9 cellular contexts compared by ENCODE assay signal in the genomic region with DNA sequence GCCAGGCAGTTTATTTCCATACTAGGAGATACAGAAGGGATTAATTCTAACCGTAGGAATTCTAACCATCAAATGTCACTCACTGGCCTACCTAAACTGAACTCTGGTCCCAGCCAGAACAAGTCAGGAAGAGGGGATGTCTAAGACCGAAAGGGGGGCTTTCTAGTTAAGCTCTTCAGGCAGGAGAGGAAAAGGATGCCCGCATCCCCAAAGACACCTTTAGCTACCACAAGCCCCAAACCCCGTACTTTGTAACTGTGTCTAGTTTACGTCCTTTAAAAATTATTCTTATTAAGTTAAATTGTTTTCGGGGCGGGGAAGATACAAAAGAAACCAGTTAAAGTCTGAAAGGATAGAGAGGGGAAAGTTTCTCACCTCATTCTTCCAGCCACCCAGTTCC. TPM values are rescaled to one million over a fixed set of nuclear protein-coding genes. Genes with fewer than 3 reads are reported as not detected.
DNase-seq lines count a peak whose midpoint lies in the region; ATAC-seq, FAIRE-seq and TF ChIP-seq lines count a peak whose summit lies in the region.
"Had no signal": no experiment of that assay in that cellular context is flagged by ENCODE, and none has a peak within 500 bp of the region (broad histone marks: within the 10 kb centered on the region; RNA-seq: fewer than 3 reads in every experiment).

No MANE protein-coding gene starts in this region.

- ATAC-seq in activated CD4-positive, alpha-beta T cell treated with anti-CD3 and anti-CD28 coated beads for 36 hours, result no peak
- ATAC-seq in GM21717 (IDR thresholded peaks at IDR 0.05; ENCODE audit: unreplicated experiment) (no peak), GM18502 (IDR thresholded peaks at IDR 0.05; ENCODE audit: poor library complexity, unreplicated experiment) (no peak)

- no peaks in the 10 kb centered on the region for H3K36me3 ChIP-seq in kidney (ENCODE audit: control insufficient read depth in 1 of 2, insufficient read depth in 2 of 2, low read length in 2 of 2)

- H3K4me1 ChIP-seq in kidney (ENCODE audit: control insufficient read depth in 1 of 2, insufficient read depth in 1 of 2, low read depth in 1 of 2, low read length in 2 of 2), result peaks cover 5 to 12% of the 10 kb centered on the region in 2 donors

- POLR2A ChIA-PET in activated CD4-positive, alpha-beta T cell treated with anti-CD3 and anti-CD28 coated beads for 36 hours (lab: Charles Lee), result interaction anchor here (0.6 to 1.3 kb wide), 3 partner anchors 21 to 1951 kb away, joined by 3 to 5 read pairs (median 3); no protein-coding TSS in a partner anchor

- H3K9me3 ChIP-seq in kidney (ENCODE audit: control insufficient read depth in 1 of 2, low read length in 2 of 2), result no peaks in the 10 kb centered on the region

- peak overlapping the region; percentile 84 for H3K27ac Mint-ChIP-seq in activated CD4-positive, alpha-beta T cell treated with anti-CD3 and anti-CD28 coated beads for 36 hours
- H3K27ac Mint-ChIP-seq in activated T-helper 2 cell treated with anti-CD3 and anti-CD28 coated beads, Interferon-gamma antibody, Interleukin-2, Interleukin-4, amounts not matched to agents 10 μg/mL and 5 μg/mL and 100 μg/mL, durations not matched to agents 14 hours and 24 hours and 36 hours, result no peak overlapping the region

- intact Hi-C loops in activated CD4-positive, alpha-beta T cell treated with anti-CD3 and anti-CD28 coated beads for 36 hours (cut with DNase I, micrococcal nuclease), result loop anchor here in 1 of 2 experiments (2.0 kb wide), 1 partner anchor 938 kb away; a partner anchor contains a TSS
- intact Hi-C loops in activated T-helper 2 cell treated with anti-CD3 and anti-CD28 coated beads, Interferon-gamma antibody, Interleukin-2, Interleukin-4, amounts not matched to agents 10 μg/mL and 5 μg/mL and 100 μg/mL, durations not matched to agents 14 hours and 24 hours and 36 hours (cut with micrococcal nuclease), result no loop called here
- intact Hi-C loops in kidney (cut with DNase I), result no loop called here

- no peak for DNase-seq in activated CD4-positive, alpha-beta T cell treated with anti-CD3 and anti-CD28 coated beads for 36 hours
- no peak for DNase-seq in activated CD4-positive, alpha-beta T cell treated with anti-CD3 and anti-CD28 coated beads for 1 hour
- no peak for DNase-seq in activated T-helper 2 cell treated with anti-CD3 and anti-CD28 coated beads, Interferon-gamma antibody, Interleukin-2, Interleukin-4, amounts not matched to agents 10 μg/mL and 5 μg/mL and 100 μg/mL, durations not matched to agents 14 hours and 24 hours and 36 hours (ENCODE audit: low spot score)
- no peak for DNase-seq in kidney
- no peak for DNase-seq in stimulated activated CD4-positive, alpha-beta T cell treated with anti-CD3 and anti-CD28 coated beads, Interleukin-2, amount 100 ng/mL, for 48 hours
- DNase-seq: activated gamma-delta T cell treated with Interleukin-2 at 50 U/mL for 16 hours had no signal

- H3K4me1 Mint-ChIP-seq in activated CD4-positive, alpha-beta T cell treated with anti-CD3 and anti-CD28 coated beads for 36 hours, result peaks cover 35% of the 10 kb centered on the region
- peaks cover 27% of the 10 kb centered on the region for H3K4me1 Mint-ChIP-seq in activated T-helper 2 cell treated with anti-CD3 and anti-CD28 coated beads, Interferon-gamma antibody, Interleukin-2, Interleukin-4, amounts not matched to agents 10 μg/mL and 5 μg/mL and 100 μg/mL, durations not matched to agents 14 hours and 24 hours and 36 hours (ENCODE audit: low read depth)

- H3K9me3 Mint-ChIP-seq in activated CD4-positive, alpha-beta T cell treated with anti-CD3 and anti-CD28 coated beads for 36 hours (ENCODE audit: low read depth), result no peaks in the 10 kb centered on the region
- no peaks in the 10 kb centered on the region for H3K9me3 Mint-ChIP-seq in activated T-helper 2 cell treated with anti-CD3 and anti-CD28 coated beads, Interferon-gamma antibody, Interleukin-2, Interleukin-4, amounts not matched to agents 10 μg/mL and 5 μg/mL and 100 μg/mL, durations not matched to agents 14 hours and 24 hours and 36 hours

- TF ChIP-seq CTCF in kidney (IDR thresholded peaks at IDR 0.05; ENCODE audit: borderline replicate concordance, extremely low read depth, insufficient read depth), result no peak

- CTCF ChIA-PET in activated CD4-positive, alpha-beta T cell treated with anti-CD3 and anti-CD28 coated beads for 36 hours (lab: Charles Lee), result interaction anchor here (0.5 to 3.5 kb wide), 9 partner anchors 12 to 563 kb away, joined by 3 to 28 read pairs (median 4); a partner anchor contains a TSS

- H3K27me3 Mint-ChIP-seq in activated CD4-positive, alpha-beta T cell treated with anti-CD3 and anti-CD28 coated beads for 36 hours, result no peaks in the 10 kb centered on the region
- H3K27me3 Mint-ChIP-seq in activated T-helper 2 cell treated with anti-CD3 and anti-CD28 coated beads, Interferon-gamma antibody, Interleukin-2, Interleukin-4, amounts not matched to agents 10 μg/mL and 5 μg/mL and 100 μg/mL, durations not matched to agents 14 hours and 24 hours and 36 hours (ENCODE audit: low read depth), result no peaks in the 10 kb centered on the region

- no peaks in the 10 kb centered on the region for H3K36me3 Mint-ChIP-seq in activated CD4-positive, alpha-beta T cell treated with anti-CD3 and anti-CD28 coated beads for 36 hours (ENCODE audit: low read depth)
- no peaks in the 10 kb centered on the region for H3K36me3 Mint-ChIP-seq in activated T-helper 2 cell treated with anti-CD3 and anti-CD28 coated beads, Interferon-gamma antibody, Interleukin-2, Interleukin-4, amounts not matched to agents 10 μg/mL and 5 μg/mL and 100 μg/mL, durations not matched to agents 14 hours and 24 hours and 36 hours (ENCODE audit: low read depth)

- H3K9ac ChIP-seq in kidney (ENCODE audit: low read length in 2 of 2), result peak overlapping the region; percentile 44 to 95

- H3K27ac ChIP-seq in kidney (ENCODE audit: low read depth in 2 of 2, low read length in 2 of 2) (peak overlapping the region in 1 of 2 donors; percentile 96), temporal lobe (ENCODE audit: low read depth, low read length) (peak overlapping the region; percentile 86)

- peak overlapping the region; percentile 91 for H3K4me3 Mint-ChIP-seq in activated CD4-positive, alpha-beta T cell treated with anti-CD3 and anti-CD28 coated beads for 36 hours
- H3K4me3 Mint-ChIP-seq in activated T-helper 2 cell treated with anti-CD3 and anti-CD28 coated beads, Interferon-gamma antibody, Interleukin-2, Interleukin-4, amounts not matched to agents 10 μg/mL and 5 μg/mL and 100 μg/mL, durations not matched to agents 14 hours and 24 hours and 36 hours (ENCODE audit: low read depth), result peak overlapping the region; percentile 92

- FAIRE-seq in kidney (lab: Jason Lieb, UNC), result no peak

- peak overlapping the region; percentile 88 to 96 for H3K4me3 ChIP-seq in kidney (ENCODE audit: low read length in 2 of 2)

RNA-seq across cellular contexts. Expression of a gene that starts 1.2 kb away (rescaled TPM):
- 10 to 100 TPM; 35.2 to 40.1 TPM for total RNA-seq in activated CD4-positive, alpha-beta T cell treated with anti-CD3 and anti-CD28 coated beads for 36 hours
- 37.5 and 39.8 TPM in 2 replicates for total RNA-seq in activated T-helper 2 cell treated with anti-CD3 and anti-CD28 coated beads, Interferon-gamma antibody, Interleukin-2, Interleukin-4, amounts not matched to agents 10 μg/mL and 5 μg/mL and 100 μg/mL, durations not matched to agents 14 hours and 24 hours and 36 hours
- total RNA-seq in kidney, result 49.2 TPM
- 29.1 TPM for polyA plus RNA-seq in kidney (ENCODE audit: insufficient read depth, low read depth, low replicate concordance)
- total RNA-seq in temporal lobe, result 12.0 TPM

RNA-seq across cellular contexts. Expression of a gene that starts 39.3 kb away (rescaled TPM):
- 10 to 100 TPM; 74.1 to 86.6 TPM for total RNA-seq in activated CD4-positive, alpha-beta T cell treated with anti-CD3 and anti-CD28 coated beads for 36 hours
- 120 and 121 TPM in 2 replicates for total RNA-seq in activated T-helper 2 cell treated with anti-CD3 and anti-CD28 coated beads, Interferon-gamma antibody, Interleukin-2, Interleukin-4, amounts not matched to agents 10 μg/mL and 5 μg/mL and 100 μg/mL, durations not matched to agents 14 hours and 24 hours and 36 hours
- 16.3 TPM for total RNA-seq in kidney
- polyA plus RNA-seq in kidney (ENCODE audit: insufficient read depth, low read depth, low replicate concordance), result 2.7 TPM
- total RNA-seq in temporal lobe, result 0.49 TPM

RNA-seq across cellular contexts. Expression of a gene that starts 44.6 kb away (rescaled TPM):
- not detected for total RNA-seq in activated CD4-positive, alpha-beta T cell treated with anti-CD3 and anti-CD28 coated beads for 36 hours
- not detected in 2 replicates for total RNA-seq in activated T-helper 2 cell treated with anti-CD3 and anti-CD28 coated beads, Interferon-gamma antibody, Interleukin-2, Interleukin-4, amounts not matched to agents 10 μg/mL and 5 μg/mL and 100 μg/mL, durations not matched to agents 14 hours and 24 hours and 36 hours
- total RNA-seq in kidney (4.5 TPM), temporal lobe (1.7 TPM)
- polyA plus RNA-seq in kidney (ENCODE audit: insufficient read depth, low read depth, low replicate concordance), result 2.5 TPM

Comparison
In these comparisons a context has a peak if more than half of its experiments do, and no peak if none do; other contexts are left out.
1. RNA of a gene that starts 39.3 kb away (total RNA-seq): 120 to 121 TPM in activated T-helper 2 cell treated with anti-CD3 and anti-CD28 coated beads, Interferon-gamma antibody, Interleukin-2, Interleukin-4, amounts not matched to agents 10 μg/mL and 5 μg/mL and 100 μg/mL, durations not matched to agents 14 hours and 24 hours and 36 hours, 74.1 to 86.6 TPM in activated CD4-positive, alpha-beta T cell treated with anti-CD3 and anti-CD28 coated beads for 36 hours and 16.3 TPM in kidney (single experiment); 0.49 TPM in temporal lobe (single experiment); every median in the first group is over 10 times any median in the second.